ENCODE assay signal across 8 cellular contexts in the genomic region with DNA sequence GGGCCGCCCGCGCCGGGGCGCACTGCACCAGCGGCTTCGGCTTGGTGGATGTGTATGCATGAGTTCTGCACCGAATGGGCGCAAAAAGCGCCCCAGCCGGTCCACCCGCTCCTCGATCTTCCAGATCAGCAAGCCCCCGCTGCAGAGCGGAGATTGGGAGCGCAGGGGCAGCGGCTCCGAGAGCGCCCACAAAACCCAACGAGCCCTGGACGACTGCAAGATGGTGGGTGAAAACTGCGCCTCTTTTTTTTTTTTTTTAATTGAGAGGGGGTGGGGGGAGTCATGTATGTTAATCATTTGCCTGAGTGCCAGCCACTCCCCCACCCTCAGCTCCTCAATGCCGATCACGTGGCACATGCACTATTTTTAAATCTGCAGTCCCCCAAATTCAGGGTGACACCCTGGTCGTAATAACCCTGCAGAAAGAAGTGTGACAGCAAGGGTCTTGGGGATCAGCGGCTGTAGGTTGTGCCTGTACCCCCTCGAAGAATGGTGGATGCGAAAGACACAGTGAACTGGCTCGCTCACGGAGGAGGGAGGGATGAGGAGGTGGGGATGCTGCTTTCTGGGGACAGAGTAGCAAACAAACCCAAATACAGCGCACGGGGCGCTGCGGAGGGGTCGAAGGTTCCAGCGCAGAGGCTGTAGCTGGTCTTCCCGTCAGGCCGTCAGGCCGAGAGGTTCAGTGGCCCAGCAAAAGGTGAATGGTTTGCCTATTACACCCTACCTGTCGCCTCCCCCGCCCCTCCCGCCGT. TPM values are rescaled to one million over a fixed set of nuclear protein-coding genes. Genes with fewer than 3 reads are reported as not detected.
DNase-seq lines count a peak whose midpoint lies in the region; ATAC-seq, FAIRE-seq and TF ChIP-seq lines count a peak whose summit lies in the region.

No MANE protein-coding gene starts in this region.

- peaks cover 0 to 23% (median 4%) of the 10 kb centered on the region in 3 donors for H3K27me3 ChIP-seq in sigmoid colon

- H3K4me1 Mint-ChIP-seq in stimulated activated naive CD8-positive, alpha-beta T cell treated with anti-CD3 and anti-CD28 coated beads, Interleukin-15, amount 100 ng/mL, for 72 hours = peaks cover 9% of the 10 kb centered on the region

- no peak overlapping the region for H3K27ac ChIP-seq in sigmoid colon

- TF ChIP-seq CTCF in astrocyte of the cerebellum (IDR thresholded peaks at IDR 0.05; ENCODE audit: low read depth, low read length, missing control alignments) (no peak), sigmoid colon (IDR thresholded peaks at IDR 0.05) (no peak)

- 4 to 9% methylated on average over 43 of the region's 43 CpGs for WGBS in sigmoid colon, 2 donors

- H3K27ac Mint-ChIP-seq in stimulated activated naive CD8-positive, alpha-beta T cell treated with anti-CD3 and anti-CD28 coated beads, Interleukin-15, amount 100 ng/mL, for 72 hours = no peak overlapping the region

- no peak for TF ChIP-seq EP300 in sigmoid colon (IDR thresholded peaks at IDR 0.05)

- peak; percentile 4 for DNase-seq in GM12892 (ENCODE audit: insufficient read length)
- no peak for DNase-seq in astrocyte of the cerebellum (ENCODE audit: low read depth)
- DNase-seq in sigmoid colon = no peak
- DNase-seq in RKO (ENCODE audit: low spot score) = no peak
- no peak for DNase-seq in stimulated activated naive CD8-positive, alpha-beta T cell treated with anti-CD3 and anti-CD28 coated beads, Interleukin-15, amount 100 ng/mL, for 72 hours

- H3K36me3 ChIP-seq in sigmoid colon = no peaks in the 10 kb centered on the region

- peak overlapping the region; percentile 46 for H3K4me3 ChIP-seq in astrocyte of the cerebellum (ENCODE audit: low read depth, low read length)
- H3K4me3 ChIP-seq in iPS-11a (ENCODE audit: low read depth, low read length) = peak overlapping the region; percentile 69
- peak overlapping the region; percentile 18 to 50 (median 44) for H3K4me3 ChIP-seq in sigmoid colon

- H3K4me3 Mint-ChIP-seq in stimulated activated naive CD8-positive, alpha-beta T cell treated with anti-CD3 and anti-CD28 coated beads, Interleukin-15, amount 100 ng/mL, for 72 hours = peak overlapping the region in 1 of 2 donors; percentile 34

- H3K9me3 ChIP-seq in sigmoid colon = no peaks in the 10 kb centered on the region

- TF ChIP-seq POLR2A in GM12892 (IDR thresholded peaks at IDR 0.05; ENCODE audit: low read depth, low read length) (no peak), sigmoid colon (IDR thresholded peaks at IDR 0.05) (no peak)

- FAIRE-seq in GM12892 (lab: Jason Lieb, UNC) = no peak

- H3K27me3 Mint-ChIP-seq in stimulated activated naive CD8-positive, alpha-beta T cell treated with anti-CD3 and anti-CD28 coated beads, Interleukin-15, amount 100 ng/mL, for 72 hours = peaks cover 51% of the 10 kb centered on the region

- H3K4me1 ChIP-seq in sigmoid colon = peaks cover 0 to 18% (median 8%) of the 10 kb centered on the region in 4 donors

- ATAC-seq in HG03196 (IDR thresholded peaks at IDR 0.05; ENCODE audit: unreplicated experiment) (no peak), GM18861 (IDR thresholded peaks at IDR 0.05; ENCODE audit: unreplicated experiment) (no peak)
- no peak for ATAC-seq in stimulated activated naive CD8-positive, alpha-beta T cell treated with anti-CD3 and anti-CD28 coated beads, Interleukin-15, amount 100 ng/mL, for 72 hours

- no peaks in the 10 kb centered on the region for H3K9me3 Mint-ChIP-seq in stimulated activated naive CD8-positive, alpha-beta T cell treated with anti-CD3 and anti-CD28 coated beads, Interleukin-15, amount 100 ng/mL, for 72 hours

- in situ Hi-C loops in astrocyte of the cerebellum (cut with HindIII; ENCODE audit: low sequenced_read_pairs) = no loop called here

- intact Hi-C loops in sigmoid colon (cut with DNase I) = no loop called here

RNA-seq across cellular contexts. Expression of a gene that starts 0.9 kb away (rescaled TPM):
- not detected for polyA plus RNA-seq in GM12892 (2012; ENCODE audit: missing spikeins)
- total RNA-seq in sigmoid colon = 1 to 10 TPM in 2 of 4 donors, under 1 TPM in 2; 0.49 to 4.8 (median 0.91) TPM
- polyA plus RNA-seq in sigmoid colon = under 1 TPM in 1 of 3 donors, not detected in 2; 0.25 TPM
